In the genomic region with DNA sequence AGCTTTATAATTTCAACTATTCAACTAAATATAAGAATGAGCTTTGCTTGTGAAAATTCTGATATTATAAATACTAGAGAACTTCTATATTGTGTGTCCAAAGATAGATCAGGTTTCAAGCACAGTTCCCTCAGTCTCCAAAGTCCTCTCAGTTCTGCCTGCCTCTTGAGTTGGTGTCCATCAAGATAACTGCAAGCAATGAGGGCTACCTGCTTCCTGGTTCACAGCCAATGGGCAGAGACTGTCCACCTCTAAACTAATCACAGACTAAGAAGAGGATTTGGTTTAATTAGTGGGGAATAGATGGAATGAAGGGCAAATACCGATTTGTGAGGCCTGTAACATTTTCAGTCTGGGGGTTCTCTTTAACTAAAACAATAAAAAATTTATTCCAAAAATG, we compare ENCODE assay signal across 16 cellular contexts. TPM values are rescaled to one million over a fixed set of nuclear protein-coding genes. Genes with fewer than 3 reads are reported as not detected.
A peak's percentile ranks its signal among the peaks of the same experiment; 100 is the strongest.
DNase-seq lines count a peak whose midpoint lies in the region; ATAC-seq and TF ChIP-seq lines count a peak whose summit lies in the region.
"Had no signal": no experiment of that assay in that cellular context is flagged by ENCODE, and none has a peak within 500 bp of the region (broad histone marks: within the 10 kb centered on the region; RNA-seq: fewer than 3 reads in every experiment).

No MANE protein-coding gene starts in this region.

- TF ChIP-seq CTCF in HCT116 (IDR thresholded peaks at IDR 0.05 in 2 of 3, conservative IDR thresholded peaks at IDR 0.05 in 1 of 3; ENCODE audit: borderline replicate concordance in 1 of 3, insufficient read depth in 1 of 3, low read depth in 2 of 3, low read length in 2 of 3) (no peak), gastrocnemius medialis (IDR thresholded peaks at IDR 0.05 in 4 of 5, conservative IDR thresholded peaks at IDR 0.05 in 1 of 5) (no peak)

- H3K9me3 ChIP-seq in HCT116 (ENCODE audit: control insufficient read depth in 1 of 2, insufficient read depth in 1 of 2, low read depth in 1 of 2, low read length in 2 of 2) (no peaks in the 10 kb centered on the region), gastrocnemius medialis (no peaks in the 10 kb centered on the region)
- H3K9me3 ChIP-seq: BE2C, Caco-2 had no signal

- peak overlapping the region; percentile 19 for H3K27ac Mint-ChIP-seq in activated CD8-positive, alpha-beta memory T cell treated with anti-CD3 and anti-CD28 coated beads, Interleukin-2, amount 10 ng/mL, durations not matched to agents 7 days and 5 days
- H3K27ac Mint-ChIP-seq: CD8-positive, alpha-beta memory T cell had no signal

- H3K9ac ChIP-seq in HCT116 (ENCODE audit: low read length), result no peak overlapping the region

- no peaks in the 10 kb centered on the region for H4K20me1 ChIP-seq in HCT116 (ENCODE audit: insufficient read depth)

- no peak overlapping the region for H3K4me3 ChIP-seq in HCT116 (replicated peaks in 1 of 2; ENCODE audit: low read depth in 1 of 2, low read length in 2 of 2)
- H3K4me3 ChIP-seq in gastrocnemius medialis, result no peak overlapping the region
- H3K4me3 ChIP-seq: K562 had no signal

- CTCF ChIA-PET in activated CD8-positive, alpha-beta memory T cell treated with anti-CD3 and anti-CD28 coated beads, Interleukin-2, amount 10 ng/mL, durations not matched to agents 7 days and 5 days (lab: Charles Lee), result interaction anchor here (2.3 kb wide), 1 partner anchor 67 kb away, joined by 5 read pairs; no protein-coding TSS in a partner anchor
- CTCF ChIA-PET in HCT116 (lab: Charles Lee), result no interaction called here
- CTCF ChIA-PET in HEK293T (lab: Yijun Ruan, JAX), result no interaction called here

- no peak for ATAC-seq in activated CD8-positive, alpha-beta memory T cell treated with anti-CD3 and anti-CD28 coated beads, Interleukin-2, amount 10 ng/mL, durations not matched to agents 7 days and 5 days
- ATAC-seq in HCT116, result no peak
- no peak for ATAC-seq in gastrocnemius medialis
- ATAC-seq: K562 had no signal

- peak overlapping the region; percentile 76 for H2AFZ ChIP-seq in HCT116 (ENCODE audit: low read depth, low read length, poor library complexity, severe bottlenecking)

- RAD21 ChIA-PET in HCT116 (lab: Charles Lee; ENCODE audit: low non-redundant PET in 1 of 2, low total read pairs in 2 of 2, uncharacterized antibody in 2 of 2, unreplicated experiment in 2 of 2), result no interaction called here

- H3K27ac ChIP-seq in HCT116 (ENCODE audit: low read depth, low read length) (no peak overlapping the region), gastrocnemius medialis (peak overlapping the region in 1 of 4 donors; percentile 84)

- in situ Hi-C loops in SK-MEL-5 (cut with HindIII; ENCODE audit: low pct_unique_long_range_greater_than_20kb, low sequenced_read_pairs), result no loop called here
- in situ Hi-C loops in gastrocnemius medialis (cut with MboI; ENCODE audit: low sequenced_read_pairs in 4 of 4), result no loop called here

- no peaks in the 10 kb centered on the region for H3K36me3 ChIP-seq in HCT116 (ENCODE audit: control insufficient read depth in 1 of 2, insufficient read depth in 2 of 2, low read length in 2 of 2)
- no peaks in the 10 kb centered on the region for H3K36me3 ChIP-seq in gastrocnemius medialis
- H3K36me3 ChIP-seq: BE2C had no signal

- intact Hi-C loops in HCT116 (cut with micrococcal nuclease), result no loop called here
- intact Hi-C loops in gastrocnemius medialis (cut with DNase I; ENCODE audit: low total_unique reads), result no loop called here

- peaks cover 3% of the 10 kb centered on the region for H3K36me3 Mint-ChIP-seq in activated CD8-positive, alpha-beta memory T cell treated with anti-CD3 and anti-CD28 coated beads, Interleukin-2, amount 10 ng/mL, durations not matched to agents 7 days and 5 days
- H3K36me3 Mint-ChIP-seq: CD4-positive, CD25-positive, alpha-beta regulatory T cell; CD8-positive, alpha-beta memory T cell had no signal

- H3K4me2 ChIP-seq in HCT116 (ENCODE audit: low read length), result no peak overlapping the region

- H3K79me2 ChIP-seq in HCT116 (ENCODE audit: insufficient read depth, low read length), result no peaks in the 10 kb centered on the region

- H3K27me3 Mint-ChIP-seq in activated CD8-positive, alpha-beta memory T cell treated with anti-CD3 and anti-CD28 coated beads, Interleukin-2, amount 10 ng/mL, durations not matched to agents 7 days and 5 days, result peaks cover 6% of the 10 kb centered on the region
- H3K27me3 Mint-ChIP-seq: CD4-positive, CD25-positive, alpha-beta regulatory T cell had no signal

- TF ChIP-seq POLR2A in HCT116 (IDR thresholded peaks at IDR 0.05; ENCODE audit: borderline replicate concordance, extremely low read depth, insufficient read depth, insufficient read length) (no peak), gastrocnemius medialis (IDR thresholded peaks at IDR 0.05) (no peak)

- BruUV-seq in HCT116 (replicated peaks; lab: Mats Ljungman, UMichigan), result no TSS peak

- POLR2A ChIA-PET in HCT116 (lab: Charles Lee), result no interaction called here
- POLR2A ChIA-PET in HEK293T (lab: Yijun Ruan, JAX), result interaction anchor here (1.1 kb wide), 1 partner anchor 10 kb away, joined by 5 read pairs; no protein-coding TSS in a partner anchor

- DNase-seq in activated CD8-positive, alpha-beta memory T cell treated with anti-CD3 and anti-CD28 coated beads, Interleukin-2, amount 10 ng/mL, durations not matched to agents 7 days and 5 days, result no peak
- DNase-seq in activated CD8-positive, alpha-beta memory T cell treated with anti-CD3 and anti-CD28 coated beads, Interleukin-2, amount 50 U/mL, for 4 hours, result no peak
- DNase-seq in HCT116 (ENCODE audit: low read depth, low spot score) (no peak), SK-MEL-5 (ENCODE audit: low read depth, low spot score) (peak; percentile 76), HEK293T (ENCODE audit: extremely low spot score) (no peak), gastrocnemius medialis (no peak)
- DNase-seq: ACHN; BE2C; C1 segment of cervical spinal cord; Caco-2; CD4-positive, CD25-positive, alpha-beta regulatory T cell; CD8-positive, alpha-beta memory T cell; DMS79 treated with DMSO at 0.1 percent for 48 hours; GF-D8; H9 had no signal

- H3K4me1 ChIP-seq in HCT116 (ENCODE audit: control insufficient read depth in 1 of 2, insufficient read depth in 2 of 2, low read length in 2 of 2), result peaks cover 30 to 41% of the 10 kb centered on the region in 2 experiments
- peaks cover 10 to 19% of the 10 kb centered on the region in 2 donors for H3K4me1 ChIP-seq in gastrocnemius medialis
- H3K4me1 ChIP-seq: BE2C had no signal

- no peaks in the 10 kb centered on the region for H3K9me3 Mint-ChIP-seq in activated CD8-positive, alpha-beta memory T cell treated with anti-CD3 and anti-CD28 coated beads, Interleukin-2, amount 10 ng/mL, durations not matched to agents 7 days and 5 days (ENCODE audit: low read depth)
- H3K9me3 Mint-ChIP-seq: CD4-positive, CD25-positive, alpha-beta regulatory T cell; CD8-positive, alpha-beta memory T cell; H9 had no signal

- no peaks in the 10 kb centered on the region for H3K27me3 ChIP-seq in HCT116 (ENCODE audit: insufficient read depth, low read length)
- no peaks in the 10 kb centered on the region for H3K27me3 ChIP-seq in gastrocnemius medialis
- H3K27me3 ChIP-seq: BE2C had no signal

- peaks cover 28% of the 10 kb centered on the region for H3K4me1 Mint-ChIP-seq in activated CD8-positive, alpha-beta memory T cell treated with anti-CD3 and anti-CD28 coated beads, Interleukin-2, amount 10 ng/mL, durations not matched to agents 7 days and 5 days
- H3K4me1 Mint-ChIP-seq: H9 had no signal

- no peaks in the 10 kb centered on the region for H3K9me2 ChIP-seq in HCT116 (ENCODE audit: insufficient read depth)

- H3K4me3 Mint-ChIP-seq in activated CD8-positive, alpha-beta memory T cell treated with anti-CD3 and anti-CD28 coated beads, Interleukin-2, amount 10 ng/mL, durations not matched to agents 7 days and 5 days, result no peak overlapping the region
- H3K4me3 Mint-ChIP-seq: CD4-positive, CD25-positive, alpha-beta regulatory T cell; CD8-positive, alpha-beta memory T cell; H9 had no signal

- no peak for TF ChIP-seq RAD21 in HCT116 (IDR thresholded peaks at IDR 0.05; ENCODE audit: low read depth)

TF ChIP-seq in HCT116, 20 proteins besides CTCF, POLR2A, EP300 and RAD21:
- TF ChIP-seq ELF1 (IDR thresholded peaks at IDR 0.05; ENCODE audit: borderline replicate concordance, low read depth), result peak; percentile 43; the same call in 1 of the 2 replicates
- TF ChIP-seq EGR1 (IDR thresholded peaks at IDR 0.05; ENCODE audit: low read depth), result no peak

TF ChIP-seq in HEK293T, 16 proteins besides CTCF, POLR2A, EP300 and RAD21:
- TF ChIP-seq HDGF (IDR thresholded peaks at IDR 0.05; ENCODE audit: borderline replicate concordance), result no peak
- TF ChIP-seq CTBP1 (IDR thresholded peaks at IDR 0.05; ENCODE audit: borderline replicate concordance), result no peak
- TF ChIP-seq L3MBTL2 (conservative IDR thresholded peaks at IDR 0.05), result no peak
- TF ChIP-seq LEF1 (IDR thresholded peaks at IDR 0.05; ENCODE audit: borderline replicate concordance), result no peak
- no peak for TF ChIP-seq ZNF384 (IDR thresholded peaks at IDR 0.05)

RNA-seq across cellular contexts. Expression of a gene that starts 41.3 kb away (rescaled TPM):
- total RNA-seq in activated CD8-positive, alpha-beta memory T cell treated with anti-CD3 and anti-CD28 coated beads, Interleukin-2, amount 10 ng/mL, durations not matched to agents 7 days and 5 days, result 10 to 100 TPM; 63.6 to 70.2 TPM
- total RNA-seq in HCT116 (2021; ENCODE audit: unreplicated experiment), result 123 TPM
- 47.5 and 61.8 TPM in 2 replicates for polyA plus RNA-seq in HCT116 (2012)
- 274 and 284 TPM in 2 replicates for total RNA-seq in SK-MEL-5 (2014; rRNA removed; shearing (Covaris generic))
- 214 and 267 TPM in 2 replicates for polyA plus RNA-seq in SK-MEL-5 (2015; cell fraction: cytosol; rRNA removed)
- polyA plus RNA-seq in SK-MEL-5 (2015; cell fraction: nucleus; rRNA removed), result 170 and 174 TPM in 2 replicates
- total RNA-seq in gastrocnemius medialis, result 100 to 1,000 TPM in 2 of 4 donors, 10 to 100 TPM in 2; 30.6 to 256 (median 90.8) TPM
